Comparison of ENCODE assay signal across 7 cellular contexts in genomic region chr5:74462356-74462755, GRCh38.
"Had no signal": no experiment of that assay in that cellular context is flagged by ENCODE, and none has a peak within 500 bp of the region (broad histone marks: within the 10 kb centered on the region; RNA-seq: fewer than 3 reads in every experiment).

No MANE protein-coding gene starts in this region.

- H3K4me2 ChIP-seq: GM23338 had no signal

- H3K4me3 ChIP-seq: GM23338 had no signal

- H3K4me3 Mint-ChIP-seq: GM23338, H9 had no signal

- FAIRE-seq: H1, H54, HTR-8/SVneo had no signal

- H3K9me3 Mint-ChIP-seq: GM23338, H9 had no signal

- DNase-seq: H9, HCEC 1CT, IMR-90 had no signal

- H3K4me1 Mint-ChIP-seq: GM23338, H9 had no signal

- H2AFZ ChIP-seq: GM23338 had no signal

- ATAC-seq: GM23338 had no signal

- H3K27ac Mint-ChIP-seq: GM23338, H9 had no signal
